Comparison of ENCODE assay signal across 11 cellular contexts in genomic region chr19:7540761-7541480, GRCh38. TPM values are rescaled to one million over a fixed set of nuclear protein-coding genes. Genes with fewer than 3 reads are reported as not detected.
DNase-seq lines count a peak whose midpoint lies in the region; ATAC-seq, FAIRE-seq and TF ChIP-seq lines count a peak whose summit lies in the region.
"Had no signal": no experiment of that assay in that cellular context is flagged by ENCODE, and none has a peak within 500 bp of the region (broad histone marks: within the 10 kb centered on the region; RNA-seq: fewer than 3 reads in every experiment).

No MANE protein-coding gene starts in this region.

- H3K9me3 Mint-ChIP-seq in progenitor cell of endocrine pancreas (ENCODE audit: low read depth), result no peaks in the 10 kb centered on the region

- no peak overlapping the region for H3K4me2 ChIP-seq in H1 (ENCODE audit: insufficient read depth in 1 of 2, low read depth in 2 of 2, low read length in 2 of 2)

- H4K91ac ChIP-seq in H1 (replicated peaks; ENCODE audit: insufficient read length, low read length), result no peak overlapping the region

- in situ Hi-C loops in Panc1 (cut with HindIII; ENCODE audit: low pct_unique_long_range_greater_than_20kb, low sequenced_read_pairs), result no loop called here

- no peak overlapping the region for H3K9ac ChIP-seq in H1 (replicated peaks in 1 of 4; ENCODE audit: extremely low read depth in 1 of 4, low read depth in 3 of 4, low read length in 3 of 4)

- no peak overlapping the region for H3K18ac ChIP-seq in H1 (ENCODE audit: extremely low read depth, low read length)

- H3K23me2 ChIP-seq in H1 (ENCODE audit: low read depth, low read length), result no peaks in the 10 kb centered on the region

- H4K8ac ChIP-seq in H1 (ENCODE audit: extremely low read depth, insufficient read depth, low read length), result no peak overlapping the region

- H3K4me3 ChIP-seq in Panc1 (ENCODE audit: low read depth in 2 of 2, low read length in 2 of 2) (no peak overlapping the region), H1 (ENCODE audit: extremely low read depth in 1 of 4, insufficient read depth in 2 of 4, low read depth in 3 of 4, low read length in 4 of 4) (no peak overlapping the region)
- H3K4me3 ChIP-seq: spleen, tibial nerve had no signal

- H4K20me1 ChIP-seq in H1 (replicated peaks in 1 of 2; ENCODE audit: control insufficient read depth in 1 of 2, insufficient read depth in 2 of 2, low read length in 2 of 2), result peaks cover 0 to 3% of the 10 kb centered on the region in 2 experiments

- no peaks in the 10 kb centered on the region for H3K27me3 Mint-ChIP-seq in progenitor cell of endocrine pancreas

- no peak overlapping the region for H3K56ac ChIP-seq in H1 (replicated peaks; ENCODE audit: insufficient read length, low read depth, low read length)

- no peak overlapping the region for H2AFZ ChIP-seq in H1 (ENCODE audit: low read length)

- H3K27ac ChIP-seq in Panc1 (ENCODE audit: low read length) (no peak overlapping the region), H1 (ENCODE audit: low read depth, low read length) (no peak overlapping the region)
- H3K27ac ChIP-seq: 22Rv1, tibial nerve had no signal

- no peak overlapping the region for H3K4me3 Mint-ChIP-seq in progenitor cell of endocrine pancreas (ENCODE audit: low read depth)

- H3K79me2 ChIP-seq in H1 (ENCODE audit: control insufficient read depth in 1 of 2, insufficient read depth in 2 of 2, low read length in 2 of 2), result no peaks in the 10 kb centered on the region

- H3K4me1 ChIP-seq in Panc1 (ENCODE audit: control insufficient read depth, insufficient read depth, low read length) (no peaks in the 10 kb centered on the region), H1 (replicated peaks in 1 of 4; ENCODE audit: control insufficient read depth in 3 of 4, insufficient read depth in 4 of 4, low read length in 3 of 4) (peaks cover 0 to 2% (median 1%) of the 10 kb centered on the region in 4 experiments; a peak in 2 of 7 replicates)

- no peak for TF ChIP-seq EP300 in H1 (IDR thresholded peaks at IDR 0.05; ENCODE audit: borderline replicate concordance in 1 of 2, low read depth in 2 of 2, low read length in 2 of 2)

- POLR2A ChIA-PET in Panc1 (lab: Charles Lee), result no interaction called here
- POLR2A ChIA-PET in H1 (lab: Charles Lee; ENCODE audit: partially characterized antibody), result interaction anchor here (0.5 to 2.3 kb wide), 7 partner anchors 8 to 56 kb away, joined by 3 to 10 read pairs (median 4); partner anchors contain the start of gene MCOLN1

- no peak overlapping the region for H3K14ac ChIP-seq in H1 (ENCODE audit: insufficient read length)

- H2BK120ac ChIP-seq in H1 (replicated peaks; ENCODE audit: low read depth, low read length), result no peak overlapping the region

- H2BK15ac ChIP-seq in H1 (ENCODE audit: low read length), result no peak overlapping the region

- H3K27ac Mint-ChIP-seq in progenitor cell of endocrine pancreas, result no peak overlapping the region

- ATAC-seq in Panc1 (peak; percentile 67), HG03378 (IDR thresholded peaks at IDR 0.05; ENCODE audit: unreplicated experiment) (no peak)

- TF ChIP-seq POLR2A in H1 (IDR thresholded peaks at IDR 0.05; ENCODE audit: control extremely low read depth in 1 of 2, low read depth in 2 of 2, low read length in 2 of 2), result no peak

- DNase-seq in DMS 273 (lab: John Stamatoyannopoulos, UW; ENCODE audit: unreplicated experiment) (peak; percentile 24), DMS 273 treated with DMSO at 0.1 percent for 48 hours (lab: John Stamatoyannopoulos, UW) (no peak), Panc1 (ENCODE audit: low read depth, low spot score) (no peak), H1 (ENCODE audit: low read depth in 1 of 2, low spot score in 2 of 2) (peak; percentile 56 to 92), progenitor cell of endocrine pancreas (ENCODE audit: low spot score, unreplicated experiment) (no peak), NCI-H1436 treated with DMSO at 0.1 percent for 48 hours (lab: John Stamatoyannopoulos, UW) (no peak)
- peak; percentile 37 to 62 for DNase-seq in stimulated activated CD4-positive, alpha-beta T cell treated with anti-CD3 and anti-CD28 coated beads, Interleukin-2, amount 100 ng/mL, for 24 hours
- DNase-seq: spleen had no signal

- TF ChIP-seq RAD21 in H1 (IDR thresholded peaks at IDR 0.05 in 1 of 2, conservative IDR thresholded peaks at IDR 0.05 in 1 of 2; ENCODE audit: low read depth in 2 of 2, low read length in 2 of 2), result no peak

- H3K36me3 ChIP-seq in Panc1 (ENCODE audit: control insufficient read depth, insufficient read depth, low read length) (peaks cover 4% of the 10 kb centered on the region; the same call in 1 of the 2 replicates), H1 (ENCODE audit: control insufficient read depth in 2 of 4, insufficient read depth in 4 of 4, low read length in 3 of 4) (peaks cover 3 to 30% (median 15%) of the 10 kb centered on the region in 4 experiments; a peak in 7 of 8 replicates)

- H3K4me1 Mint-ChIP-seq in progenitor cell of endocrine pancreas (ENCODE audit: low read depth), result peaks cover 3% of the 10 kb centered on the region

- peaks cover 16% of the 10 kb centered on the region for H3K36me3 Mint-ChIP-seq in progenitor cell of endocrine pancreas (ENCODE audit: insufficient read depth)

- H3K27me3 ChIP-seq in Panc1 (ENCODE audit: control insufficient read depth, insufficient read depth, low read length), result no peaks in the 10 kb centered on the region
- H3K27me3 ChIP-seq in H1 (replicated peaks in 1 of 4; ENCODE audit: control insufficient read depth in 3 of 4, extremely low read depth in 1 of 4, insufficient read depth in 3 of 4, low read length in 3 of 4), result no peaks in the 10 kb centered on the region
- H3K27me3 ChIP-seq: spleen, tibial nerve had no signal

- no peak overlapping the region for H2BK12ac ChIP-seq in H1 (ENCODE audit: low read depth, low read length)

- no peak for FAIRE-seq in H1 (lab: Jason Lieb, UNC)

- no peak overlapping the region for H3K4ac ChIP-seq in H1 (replicated peaks; ENCODE audit: insufficient read length, low read depth, low read length)

- no peak overlapping the region for H2BK5ac ChIP-seq in H1 (ENCODE audit: low read depth, low read length)

- no TSS peak for BruUV-seq in Panc1 (replicated peaks; lab: Mats Ljungman, UMichigan)

- H3K9me3 ChIP-seq in Panc1 (ENCODE audit: control insufficient read depth, insufficient read depth, low read depth, low read length) (no peaks in the 10 kb centered on the region), H1 (ENCODE audit: insufficient read depth in 2 of 2, low read depth in 1 of 2, low read length in 1 of 2) (no peaks in the 10 kb centered on the region)
- H3K9me3 ChIP-seq: spleen, tibial nerve had no signal

- intact Hi-C loops in Panc1 (cut with micrococcal nuclease; ENCODE audit: unreplicated experiment), result no loop called here

- H3K23ac ChIP-seq in H1 (ENCODE audit: insufficient read length), result no peak overlapping the region

- H3K79me1 ChIP-seq in H1 (ENCODE audit: low read depth, low read length), result no peaks in the 10 kb centered on the region

- TF ChIP-seq CTCF in Panc1 (IDR thresholded peaks at IDR 0.05) (no peak), H1 (IDR thresholded peaks at IDR 0.05; ENCODE audit: control extremely low read depth in 1 of 3, insufficient read depth in 1 of 3, low read depth in 1 of 3, low read length in 3 of 3) (no peak), progenitor cell of endocrine pancreas (IDR thresholded peaks at IDR 0.05; ENCODE audit: unreplicated experiment) (no peak)

- 80% methylated on average over 32 of the region's 40 CpGs; no CpG with 5 or more reads in 1 of the 2 experiments for WGBS in H1 (ENCODE audit: extremely low coverage in 1 of 2, insufficient coverage in 1 of 2, insufficient read length in 1 of 2, insufficient replicate concordance in 2 of 2, low coverage in 1 of 2, low lambda C conversion rate in 2 of 2, missing lambda C conversion rate in 1 of 2), 2 experiments

- no peak overlapping the region for H2BK20ac ChIP-seq in H1 (ENCODE audit: low read length)

- H4K5ac ChIP-seq in H1 (ENCODE audit: insufficient read length, low read depth, low read length), result no peak overlapping the region

- CTCF ChIA-PET in Panc1 (lab: Charles Lee) (no interaction called here), H1 (lab: Charles Lee; ENCODE audit: partially characterized antibody) (interaction anchor here (0.8 to 1.2 kb wide), 4 partner anchors 27 to 259 kb away, joined by 3 to 5 read pairs (median 3); a partner anchor contains a TSS)

- H2AK5ac ChIP-seq in H1 (ENCODE audit: low read depth, low read length), result no peak overlapping the region

RNA-seq across cellular contexts. Expression of gene PNPLA6, which starts 5.4 kb away (rescaled TPM):
- 176 TPM for total RNA-seq in Panc1 (2021; ENCODE audit: unreplicated experiment)
- polyA plus RNA-seq in Panc1 (2012; ENCODE audit: insufficient read length), result 299 TPM
- 121 and 123 TPM in 2 replicates for total RNA-seq in H1 (2021; fragmentation: NEBNext Ultra II Directional; extraction: Animal tissue kit (Norgen Biotek cat#: 25700))
- 55.1 and 121 TPM in 2 replicates for polyA plus RNA-seq in H1 (2011; rRNA removed)
- polyA plus RNA-seq in H1 (2011; cell fraction: cytosol; rRNA removed), result 59.0 TPM
- polyA plus RNA-seq in H1 (2011; cell fraction: nucleus; rRNA removed), result 207 TPM
- 77.9 to 117 TPM (median 110 TPM) in 4 replicates for polyA plus RNA-seq in H1 (2012, experiment 1 of 2)
- 119 TPM for polyA plus RNA-seq in H1 (2012, experiment 2 of 2)
- 101 TPM for polyA plus RNA-seq in H1 (2013, experiment 1 of 2)
- polyA plus RNA-seq in H1 (2013, experiment 2 of 2), result 100 TPM
- 48.4 and 57.9 TPM in 2 replicates for polyA minus RNA-seq in H1 (2011; rRNA and poly(A)+ RNA removed)
- 93.0 TPM for polyA minus RNA-seq in H1 (2011; cell fraction: cytosol; rRNA and poly(A)+ RNA removed)
- polyA minus RNA-seq in H1 (2011; cell fraction: nucleus; rRNA and poly(A)+ RNA removed), result 92.4 TPM
- total RNA-seq in progenitor cell of endocrine pancreas, result 131 and 140 TPM in 2 replicates

RNA-seq across cellular contexts. Expression of gene MCOLN1, which starts 18.5 kb away (rescaled TPM):
- 28.0 TPM for total RNA-seq in Panc1 (2021; ENCODE audit: unreplicated experiment)
- 27.6 TPM for polyA plus RNA-seq in Panc1 (2012; ENCODE audit: insufficient read length)
- 15.8 and 19.1 TPM in 2 replicates for total RNA-seq in H1 (2021; fragmentation: NEBNext Ultra II Directional; extraction: Animal tissue kit (Norgen Biotek cat#: 25700))
- polyA plus RNA-seq in H1 (2011; rRNA removed), result 40.0 and 42.8 TPM in 2 replicates
- 26.0 TPM for polyA plus RNA-seq in H1 (2011; cell fraction: cytosol; rRNA removed)
- 71.1 TPM for polyA plus RNA-seq in H1 (2011; cell fraction: nucleus; rRNA removed)
- 16.2 to 22.1 TPM (median 19.4 TPM) in 4 replicates for polyA plus RNA-seq in H1 (2012, experiment 1 of 2)
- 24.5 TPM for polyA plus RNA-seq in H1 (2012, experiment 2 of 2)
- polyA plus RNA-seq in H1 (2013, experiment 1 of 2), result 18.1 TPM
- 18.1 TPM for polyA plus RNA-seq in H1 (2013, experiment 2 of 2)
- 32.4 and 35.1 TPM in 2 replicates for polyA minus RNA-seq in H1 (2011; rRNA and poly(A)+ RNA removed)
- polyA minus RNA-seq in H1 (2011; cell fraction: cytosol; rRNA and poly(A)+ RNA removed), result 19.8 TPM
- 22.5 TPM for polyA minus RNA-seq in H1 (2011; cell fraction: nucleus; rRNA and poly(A)+ RNA removed)
- total RNA-seq in progenitor cell of endocrine pancreas, result 16.5 and 18.3 TPM in 2 replicates

RNA-seq across cellular contexts. Expression of gene ZNF358, which starts 25.0 kb away (rescaled TPM):
- total RNA-seq in Panc1 (2021; ENCODE audit: unreplicated experiment) (30.2 TPM), progenitor cell of endocrine pancreas (78.0 and 86.1 TPM in 2 replicates)
- 56.0 TPM for polyA plus RNA-seq in Panc1 (2012; ENCODE audit: insufficient read length)
- 40.0 and 44.0 TPM in 2 replicates for total RNA-seq in H1 (2021; fragmentation: NEBNext Ultra II Directional; extraction: Animal tissue kit (Norgen Biotek cat#: 25700))
- 60.3 and 117 TPM in 2 replicates for polyA plus RNA-seq in H1 (2011; rRNA removed)
- 39.7 TPM for polyA plus RNA-seq in H1 (2011; cell fraction: cytosol; rRNA removed)
- 48.1 TPM for polyA plus RNA-seq in H1 (2011; cell fraction: nucleus; rRNA removed)
- 34.2 to 38.8 TPM (median 38.1 TPM) in 4 replicates for polyA plus RNA-seq in H1 (2012, experiment 1 of 2)
- 37.1 TPM for polyA plus RNA-seq in H1 (2012, experiment 2 of 2)
- 43.9 TPM for polyA plus RNA-seq in H1 (2013, experiment 1 of 2)
- polyA plus RNA-seq in H1 (2013, experiment 2 of 2), result 44.5 TPM
- 15.6 and 24.3 TPM in 2 replicates for polyA minus RNA-seq in H1 (2011; rRNA and poly(A)+ RNA removed)
- 34.9 TPM for polyA minus RNA-seq in H1 (2011; cell fraction: cytosol; rRNA and poly(A)+ RNA removed)
- polyA minus RNA-seq in H1 (2011; cell fraction: nucleus; rRNA and poly(A)+ RNA removed), result 19.2 TPM

RNA-seq across cellular contexts. Expression of gene PEX11G, which starts 52.1 kb away (rescaled TPM):
- 2.9 TPM for total RNA-seq in Panc1 (2021; ENCODE audit: unreplicated experiment)
- polyA plus RNA-seq in Panc1 (2012; ENCODE audit: insufficient read length), result 8.1 TPM
- 1.8 and 2.1 TPM in 2 replicates for total RNA-seq in H1 (2021; fragmentation: NEBNext Ultra II Directional; extraction: Animal tissue kit (Norgen Biotek cat#: 25700))
- polyA plus RNA-seq in H1 (2011; rRNA removed), result 4.3 and 5.3 TPM in 2 replicates
- 5.6 TPM for polyA plus RNA-seq in H1 (2011; cell fraction: cytosol; rRNA removed)
- 3.9 TPM for polyA plus RNA-seq in H1 (2011; cell fraction: nucleus; rRNA removed)
- polyA plus RNA-seq in H1 (2012, experiment 1 of 2), result 1.4 to 4.6 TPM (median 3.1 TPM) in 4 replicates
- polyA plus RNA-seq in H1 (2012, experiment 2 of 2), result 2.7 TPM
- 1.4 TPM for polyA plus RNA-seq in H1 (2013, experiment 1 of 2)
- polyA plus RNA-seq in H1 (2013, experiment 2 of 2), result 1.7 TPM
- 0.44 and 0.90 TPM in 2 replicates for polyA minus RNA-seq in H1 (2011; rRNA and poly(A)+ RNA removed)
- 1.7 TPM for polyA minus RNA-seq in H1 (2011; cell fraction: cytosol; rRNA and poly(A)+ RNA removed)
- 1.4 TPM for polyA minus RNA-seq in H1 (2011; cell fraction: nucleus; rRNA and poly(A)+ RNA removed)
- 5.5 and 6.1 TPM in 2 replicates for total RNA-seq in progenitor cell of endocrine pancreas

RNA-seq across cellular contexts. Expression of gene CAMSAP3, which starts 54.7 kb away (rescaled TPM):
- total RNA-seq in Panc1 (2021; ENCODE audit: unreplicated experiment) (1.7 TPM), progenitor cell of endocrine pancreas (103 and 115 TPM in 2 replicates)
- 2.4 TPM for polyA plus RNA-seq in Panc1 (2012; ENCODE audit: insufficient read length)
- 30.4 and 32.5 TPM in 2 replicates for total RNA-seq in H1 (2021; fragmentation: NEBNext Ultra II Directional; extraction: Animal tissue kit (Norgen Biotek cat#: 25700))
- polyA plus RNA-seq in H1 (2011; rRNA removed), result 11.4 and 19.6 TPM in 2 replicates
- polyA plus RNA-seq in H1 (2011; cell fraction: cytosol; rRNA removed), result 12.9 TPM
- 69.2 TPM for polyA plus RNA-seq in H1 (2011; cell fraction: nucleus; rRNA removed)
- 18.4 to 30.0 TPM (median 24.6 TPM) in 4 replicates for polyA plus RNA-seq in H1 (2012, experiment 1 of 2)
- polyA plus RNA-seq in H1 (2012, experiment 2 of 2), result 25.6 TPM
- polyA plus RNA-seq in H1 (2013, experiment 1 of 2), result 19.2 TPM
- polyA plus RNA-seq in H1 (2013, experiment 2 of 2), result 17.8 TPM
- polyA minus RNA-seq in H1 (2011; rRNA and poly(A)+ RNA removed), result 5.0 and 7.4 TPM in 2 replicates
- polyA minus RNA-seq in H1 (2011; cell fraction: cytosol; rRNA and poly(A)+ RNA removed), result 10.3 TPM
- 13.5 TPM for polyA minus RNA-seq in H1 (2011; cell fraction: nucleus; rRNA and poly(A)+ RNA removed)
- total RNA-seq: tibial nerve had no signal

Comparison
In these comparisons a context has a peak if more than half of its experiments do, and no peak if none do; other contexts are left out.
1. DNase-seq: peak in DMS 273 (single experiment), H1 (2 of 2) and stimulated activated CD4-positive, alpha-beta T cell treated with anti-CD3 and anti-CD28 coated beads, Interleukin-2, amount 100 ng/mL, for 24 hours (2 of 2); none in DMS 273 treated with DMSO at 0.1 percent for 48 hours (single experiment), Panc1 (single experiment), progenitor cell of endocrine pancreas (single experiment) and NCI-H1436 treated with DMSO at 0.1 percent for 48 hours (single experiment).